15 cellular contexts compared by ENCODE assay signal in genomic region chr4:126779446-126780166, GRCh38.
DNase-seq lines count a peak whose midpoint lies in the region; ATAC-seq and TF ChIP-seq lines count a peak whose summit lies in the region.
"Had no signal": no experiment of that assay in that cellular context is flagged by ENCODE, and none has a peak within 500 bp of the region (broad histone marks: within the 10 kb centered on the region; RNA-seq: fewer than 3 reads in every experiment).

No MANE protein-coding gene starts in this region.

- no peak overlapping the region for H3K27ac Mint-ChIP-seq in immature natural killer cell
- H3K27ac Mint-ChIP-seq: effector memory CD8-positive, alpha-beta T cell; stimulated activated naive CD8-positive, alpha-beta T cell treated with anti-CD3 and anti-CD28 coated beads, Interleukin-15, amount 100 ng/mL, for 72 hours had no signal

- H3K36me3 ChIP-seq in subcutaneous abdominal adipose tissue (ENCODE audit: control insufficient read depth in 5 of 5, insufficient read depth in 5 of 5, low read length in 5 of 5) (no peaks in the 10 kb centered on the region), BE2C (no peaks in the 10 kb centered on the region)

- no peak for TF ChIP-seq CTCF in fibroblast of villous mesenchyme (IDR thresholded peaks at IDR 0.05; ENCODE audit: insufficient read depth, low read depth, low read length)
- no peak for TF ChIP-seq CTCF in BE2C (IDR thresholded peaks at IDR 0.05; ENCODE audit: low read depth, low read length)

- peak overlapping the region; percentile 31 for H3K4me3 ChIP-seq in fibroblast of villous mesenchyme (ENCODE audit: low read depth, low read length)
- peak overlapping the region; percentile 37 to 71 (median 59) for H3K4me3 ChIP-seq in subcutaneous abdominal adipose tissue (ENCODE audit: low read depth in 1 of 5, low read length in 5 of 5)
- H3K4me3 ChIP-seq in BE2C (ENCODE audit: low read depth, low read length), result no peak overlapping the region

- H3K36me3 Mint-ChIP-seq in immature natural killer cell, result no peaks in the 10 kb centered on the region

- peak; percentile 33 for DNase-seq in GM03348 (ENCODE audit: low spot score)
- DNase-seq in NCI-H774 (lab: John Stamatoyannopoulos, UW), result peak; percentile 1
- DNase-seq in fibroblast of villous mesenchyme (ENCODE audit: low read depth), result no peak
- no peak for DNase-seq in immature natural killer cell
- DNase-seq in stimulated activated CD4-positive, alpha-beta T cell treated with anti-CD3 and anti-CD28 coated beads, Interleukin-2, amount 100 ng/mL, for 24 hours, result no peak
- DNase-seq in BE2C, result no peak
- DNase-seq: activated CD4-positive, alpha-beta T cell treated with anti-CD3 and anti-CD28 coated beads, Interleukin-2, amount 50 U/mL, for 4 hours; activated naive CD4-positive, alpha-beta T cell treated with Interleukin-2 at 50 U/mL for 16 hours; activated T-cell treated with anti-CD3 and anti-CD28 coated beads, Interleukin-2, amount 50 U/mL, for 1 hour; effector memory CD8-positive, alpha-beta T cell; NCI-H1436; NCI-H345; stimulated activated naive CD8-positive, alpha-beta T cell treated with anti-CD3 and anti-CD28 coated beads, Interleukin-15, amount 100 ng/mL, for 72 hours had no signal

- H3K27me3 ChIP-seq in subcutaneous abdominal adipose tissue (ENCODE audit: control insufficient read depth in 5 of 5, insufficient read depth in 4 of 5, low read length in 5 of 5) (no peaks in the 10 kb centered on the region), BE2C (no peaks in the 10 kb centered on the region)

- peak overlapping the region in 3 of 5 donors; percentile 52 to 68 (median 62) for H3K9ac ChIP-seq in subcutaneous abdominal adipose tissue (ENCODE audit: low read length in 5 of 5)

- no peaks in the 10 kb centered on the region for H3K27me3 Mint-ChIP-seq in immature natural killer cell (ENCODE audit: low read depth in 3 of 3)
- H3K27me3 Mint-ChIP-seq: effector memory CD8-positive, alpha-beta T cell; stimulated activated naive CD8-positive, alpha-beta T cell treated with anti-CD3 and anti-CD28 coated beads, Interleukin-15, amount 100 ng/mL, for 72 hours had no signal

- peak overlapping the region; percentile 27 for H3K27ac ChIP-seq in subcutaneous abdominal adipose tissue (ENCODE audit: low read depth, low read length)

- no peak for ATAC-seq in GM21786 (IDR thresholded peaks at IDR 0.05; ENCODE audit: unreplicated experiment)
- ATAC-seq: effector memory CD8-positive, alpha-beta T cell; stimulated activated naive CD8-positive, alpha-beta T cell treated with anti-CD3 and anti-CD28 coated beads, Interleukin-15, amount 100 ng/mL, for 72 hours had no signal

- no peaks in the 10 kb centered on the region for H3K4me1 Mint-ChIP-seq in immature natural killer cell
- H3K4me1 Mint-ChIP-seq: stimulated activated naive CD8-positive, alpha-beta T cell treated with anti-CD3 and anti-CD28 coated beads, Interleukin-15, amount 100 ng/mL, for 72 hours had no signal

- H3K4me3 Mint-ChIP-seq in immature natural killer cell, result no peak overlapping the region
- H3K4me3 Mint-ChIP-seq: effector memory CD8-positive, alpha-beta T cell; stimulated activated naive CD8-positive, alpha-beta T cell treated with anti-CD3 and anti-CD28 coated beads, Interleukin-15, amount 100 ng/mL, for 72 hours had no signal

- peaks cover 0 to 13% (median 0%) of the 10 kb centered on the region in 5 donors for H3K4me1 ChIP-seq in subcutaneous abdominal adipose tissue (ENCODE audit: control insufficient read depth in 5 of 5, insufficient read depth in 5 of 5, low read length in 5 of 5)
- no peaks in the 10 kb centered on the region for H3K4me1 ChIP-seq in BE2C

- H3K9me3 Mint-ChIP-seq in immature natural killer cell, result peaks cover 3 to 23% (median 9%) of the 10 kb centered on the region in 6 donors
- H3K9me3 Mint-ChIP-seq: effector memory CD8-positive, alpha-beta T cell had no signal

- H3K9me3 ChIP-seq in subcutaneous abdominal adipose tissue (ENCODE audit: control insufficient read depth in 5 of 5, low read length in 5 of 5) (no peaks in the 10 kb centered on the region), BE2C (no peaks in the 10 kb centered on the region)

Comparison
In these comparisons a context has a peak if more than half of its experiments do, and no peak if none do; other contexts are left out.
1. DNase-seq: peak in GM03348 (single experiment) and NCI-H774 (single experiment); none in fibroblast of villous mesenchyme (single experiment), immature natural killer cell (0 of 3), stimulated activated CD4-positive, alpha-beta T cell treated with anti-CD3 and anti-CD28 coated beads, Interleukin-2, amount 100 ng/mL, for 24 hours (0 of 2) and BE2C (single experiment).